27 cellular contexts compared by ENCODE assay signal in genomic region chr11:73748300-73748699, GRCh38. TPM values are rescaled to one million over a fixed set of nuclear protein-coding genes. Genes with fewer than 3 reads are reported as not detected.
DNase-seq lines count a peak whose midpoint lies in the region; ATAC-seq, FAIRE-seq and TF ChIP-seq lines count a peak whose summit lies in the region.
"Had no signal": no experiment of that assay in that cellular context is flagged by ENCODE, and none has a peak within 500 bp of the region (broad histone marks: within the 10 kb centered on the region; RNA-seq: fewer than 3 reads in every experiment).

No MANE protein-coding gene starts in this region.

- H3K4me1 Mint-ChIP-seq in central memory CD8-positive, alpha-beta T cell: peaks cover 60% of the 10 kb centered on the region

- H2BK12ac ChIP-seq in trophoblast cell (ENCODE audit: low read length): no peak overlapping the region

- no peak for TF ChIP-seq CTCF in HepG2 (CRISPR knock-in tag; IDR thresholded peaks at IDR 0.05)
- TF ChIP-seq CTCF in right lobe of liver (IDR thresholded peaks at IDR 0.05): no peak

- peak; percentile 81 for ATAC-seq in HepG2
- no peak for ATAC-seq in right lobe of liver
- ATAC-seq in central memory CD8-positive, alpha-beta T cell (replicated peaks; ENCODE audit: extremely low read depth, poor library complexity, severe bottlenecking): no peak
- no peak for ATAC-seq in GM19452 (IDR thresholded peaks at IDR 0.05; ENCODE audit: unreplicated experiment)
- ATAC-seq: GM12878 had no signal

- no peak overlapping the region for H3K14ac ChIP-seq in trophoblast cell (ENCODE audit: low read length)

- H3K9ac ChIP-seq in HepG2 (ENCODE audit: insufficient read depth, low read depth, low read length) (peak overlapping the region; percentile 38), trophoblast cell (ENCODE audit: low read length) (no peak overlapping the region)
- H3K9ac ChIP-seq: BLaER1 had no signal

- no peak overlapping the region for H4K12ac ChIP-seq in trophoblast cell (ENCODE audit: low read depth, low read length)

- H3K4me3 Mint-ChIP-seq in central memory CD8-positive, alpha-beta T cell: no peak overlapping the region
- H3K4me3 Mint-ChIP-seq: CD14-positive monocyte; CD4-positive, alpha-beta memory T cell; CD4-positive, CD25-positive, alpha-beta regulatory T cell; CD8-positive, alpha-beta memory T cell had no signal

- TF ChIP-seq POLR2A in HepG2 (IDR thresholded peaks at IDR 0.05; ENCODE audit: insufficient read depth in 1 of 2, low read depth in 2 of 2, low read length in 2 of 2) (no peak; a peak in 1 of 4 replicates), right lobe of liver (IDR thresholded peaks at IDR 0.05) (no peak)

- H3K27ac Mint-ChIP-seq in central memory CD8-positive, alpha-beta T cell (ENCODE audit: low read depth): peak overlapping the region; percentile 61

- no peak for TF ChIP-seq RAD21 in HepG2 (CRISPR knock-in tag; IDR thresholded peaks at IDR 0.05)

- H3K23ac ChIP-seq in trophoblast cell (ENCODE audit: low read length): no peak overlapping the region

- H3K4ac ChIP-seq in trophoblast cell (ENCODE audit: low read depth, low read length): peak overlapping the region; percentile 33

- H4K91ac ChIP-seq in trophoblast cell (ENCODE audit: low read depth, low read length): no peak overlapping the region

- WGBS in HepG2 (ENCODE audit: low lambda C conversion rate): 2% methylated on average over 5 of the region's 5 CpGs
- 48% methylated on average over 5 of the region's 5 CpGs for WGBS in right lobe of liver (ENCODE audit: insufficient coverage, low coverage, low lambda C conversion rate, missing lambda C conversion rate)
- WGBS in trophoblast cell (ENCODE audit: extremely low coverage, insufficient coverage, insufficient read length): no CpG with 5 or more reads among the region's 5 CpGs

- H3K79me1 ChIP-seq in trophoblast cell (ENCODE audit: low read length): peaks cover 2% of the 10 kb centered on the region

- H3K36me3 ChIP-seq in HepG2 (replicated peaks in 1 of 2; ENCODE audit: control insufficient read depth in 1 of 2, insufficient read depth in 2 of 2, low read length in 2 of 2): peaks cover 0 to 6% of the 10 kb centered on the region in 2 experiments; a peak in 1 of 5 replicates
- no peaks in the 10 kb centered on the region for H3K36me3 ChIP-seq in right lobe of liver
- H3K36me3 ChIP-seq in trophoblast cell (ENCODE audit: control insufficient read depth in 1 of 2, insufficient read depth in 2 of 2, low read length in 2 of 2): no peaks in the 10 kb centered on the region

- H2AFZ ChIP-seq in HepG2 (ENCODE audit: low read length) (no peak overlapping the region), trophoblast cell (ENCODE audit: insufficient read depth, low read length, poor library complexity) (no peak overlapping the region)

- intact Hi-C loops in HepG2 (cut with micrococcal nuclease; ENCODE audit: unreplicated experiment) (no loop called here), right lobe of liver (cut with DNase I) (no loop called here)

- H3K4me3 ChIP-seq in HepG2 (replicated peaks in 1 of 3; ENCODE audit: insufficient read depth in 1 of 3, low read depth in 2 of 3, low read length in 3 of 3) (peak overlapping the region in 2 of 3 experiments; percentile 26 to 46; a peak in 3 of 6 replicates), right lobe of liver (no peak overlapping the region), trophoblast cell (ENCODE audit: low read depth, low read length) (no peak overlapping the region)
- H3K4me3 ChIP-seq: BLaER1, GM12878 had no signal

- FAIRE-seq in HepG2 (lab: Jason Lieb, UNC): peak; percentile 90
- FAIRE-seq: A204.1, GM12878, GM12892, GM18507 had no signal

- no peak overlapping the region for H2BK120ac ChIP-seq in trophoblast cell (ENCODE audit: insufficient read depth, low read length, poor library complexity)

- no peaks in the 10 kb centered on the region for H3K27me3 ChIP-seq in HepG2 (ENCODE audit: control insufficient read depth in 1 of 2, insufficient read depth in 2 of 2, low read length in 2 of 2)
- H3K27me3 ChIP-seq in right lobe of liver: no peaks in the 10 kb centered on the region
- H3K27me3 ChIP-seq in trophoblast cell (ENCODE audit: insufficient read depth, low read length): no peaks in the 10 kb centered on the region
- H3K27me3 ChIP-seq: BE2C, BLaER1 had no signal

- peak; percentile 87 for DNase-seq in HepG2 (ENCODE audit: low spot score)
- DNase-seq in right lobe of liver: no peak
- DNase-seq in central memory CD8-positive, alpha-beta T cell (ENCODE audit: low spot score in 2 of 2): no peak
- no peak for DNase-seq in trophoblast cell
- DNase-seq in HCEC 1CT: no peak
- DNase-seq: 8988T; ACHN; BE2C; C1 segment of cervical spinal cord; CD4-positive, alpha-beta memory T cell; CD4-positive, CD25-positive, alpha-beta regulatory T cell; CD8-positive, alpha-beta memory T cell; COR-L47; DMS 273 treated with DMSO at 0.1 percent for 48 hours; DMS153; DMS53; DMS79; DND-41; EL; GDM1 had no signal

- H3K9me3 ChIP-seq in HepG2 (ENCODE audit: low read length) (no peaks in the 10 kb centered on the region), right lobe of liver (no peaks in the 10 kb centered on the region), trophoblast cell (ENCODE audit: insufficient read depth, low read depth, low read length) (no peaks in the 10 kb centered on the region)
- H3K9me3 ChIP-seq: BE2C, BLaER1 had no signal

- H3K27ac ChIP-seq in HepG2 (ENCODE audit: extremely low read length, insufficient read depth, low read length) (peak overlapping the region; percentile 81), right lobe of liver (no peak overlapping the region), trophoblast cell (ENCODE audit: low read depth, low read length) (no peak overlapping the region)
- H3K27ac ChIP-seq: BLaER1 had no signal

- H3K4me2 ChIP-seq in HepG2 (ENCODE audit: low read depth, low read length) (peak overlapping the region; percentile 71), trophoblast cell (ENCODE audit: low read length) (no peak overlapping the region)
- H3K4me2 ChIP-seq: BLaER1 had no signal

- H3K27me3 Mint-ChIP-seq in central memory CD8-positive, alpha-beta T cell: no peaks in the 10 kb centered on the region
- H3K27me3 Mint-ChIP-seq: CD4-positive, alpha-beta memory T cell; CD4-positive, CD25-positive, alpha-beta regulatory T cell; CD8-positive, alpha-beta memory T cell had no signal

- no peak overlapping the region for H2BK5ac ChIP-seq in trophoblast cell (ENCODE audit: low read depth, low read length, poor library complexity)

- H3K4me1 ChIP-seq in HepG2 (ENCODE audit: insufficient read depth, low read length) (peaks cover 98% of the 10 kb centered on the region), right lobe of liver (peaks cover 0 to 37% (median 6%) of the 10 kb centered on the region in 4 donors), trophoblast cell (ENCODE audit: control insufficient read depth in 1 of 2, insufficient read depth in 2 of 2, low read length in 2 of 2) (peaks cover 5 to 11% of the 10 kb centered on the region in 2 experiments)
- H3K4me1 ChIP-seq: BE2C had no signal

- peaks cover 94% of the 10 kb centered on the region for H3K79me2 ChIP-seq in HepG2 (ENCODE audit: insufficient read depth, low read length)
- H3K79me2 ChIP-seq in trophoblast cell (ENCODE audit: control insufficient read depth, insufficient read depth, low read length, poor library complexity): peaks cover 22% of the 10 kb centered on the region

- H4K20me1 ChIP-seq in HepG2 (ENCODE audit: insufficient read depth, low read length): peaks cover 16% of the 10 kb centered on the region; the same call in 1 of the 2 replicates

- no peak overlapping the region for H2AK5ac ChIP-seq in trophoblast cell (ENCODE audit: low read length)

- in situ Hi-C loops in HepG2 (cut with HindIII; ENCODE audit: extremely low pct_ligation_motif_present, low pct_unique_long_range_greater_than_20kb): no loop called here

- no TSS peak for BruUV-seq in HepG2 (replicated peaks; lab: Mats Ljungman, UMichigan)

- H3K9me3 Mint-ChIP-seq in central memory CD8-positive, alpha-beta T cell: no peaks in the 10 kb centered on the region
- H3K9me3 Mint-ChIP-seq: CD14-positive monocyte; CD4-positive, alpha-beta memory T cell; CD4-positive, CD25-positive, alpha-beta regulatory T cell; CD8-positive, alpha-beta memory T cell had no signal

- peaks cover 20% of the 10 kb centered on the region for H3K36me3 Mint-ChIP-seq in central memory CD8-positive, alpha-beta T cell (ENCODE audit: insufficient read depth)

- no peak overlapping the region for H3K18ac ChIP-seq in trophoblast cell (ENCODE audit: low read length)

- POLR2A ChIA-PET in HepG2 (lab: Yijun Ruan, JAX): interaction anchor here (0.5 to 2.9 kb wide), 5 partner anchors 9 to 58 kb away, joined by 3 to 16 read pairs (median 4); partner anchors contain the start of genes MRPL48 and RAB6A

- no peak overlapping the region for H4K8ac ChIP-seq in trophoblast cell (ENCODE audit: low read depth, low read length)

- TF ChIP-seq EP300 in HepG2 (IDR thresholded peaks at IDR 0.05; ENCODE audit: low read depth in 2 of 2, low read length in 2 of 2): peak in 1 of 2 experiments; percentile 55; a peak in 1 of 4 replicates
- TF ChIP-seq EP300 in HepG2 (CRISPR knock-in tag; IDR thresholded peaks at IDR 0.05; ENCODE audit: borderline replicate concordance): no peak

- CTCF ChIA-PET in HepG2 (lab: Yijun Ruan, JAX; ENCODE audit: low intra/inter-chr PET ratio, low total read pairs): no interaction called here

RNA-seq across cellular contexts. Expression of gene RAB6A, which starts 12.6 kb away (rescaled TPM):
- total RNA-seq in HepG2 (2016; rRNA removed; fragmentation: Illumina TruSeq; extraction: Trizol): 74.3 and 83.3 TPM in 2 replicates
- 71.2 and 75.6 TPM in 2 replicates for total RNA-seq in HepG2 (2016; cell fraction: cytosol; rRNA removed; fragmentation: Illumina TruSeq; extraction: Trizol; ENCODE audit: low read depth)
- 77.4 and 84.5 TPM in 2 replicates for total RNA-seq in HepG2 (2016; cell fraction: insoluble cytoplasmic fraction; rRNA removed; fragmentation: Illumina TruSeq; extraction: Trizol)
- total RNA-seq in HepG2 (2016; cell fraction: membrane; rRNA removed; fragmentation: Illumina TruSeq; extraction: Trizol): 47.3 and 51.3 TPM in 2 replicates
- total RNA-seq in HepG2 (2016; cell fraction: nucleus; rRNA removed; fragmentation: Illumina TruSeq; extraction: Trizol): 40.6 and 45.8 TPM in 2 replicates
- 92.0 and 121 TPM in 2 replicates for polyA plus RNA-seq in HepG2 (2011; rRNA removed)
- polyA plus RNA-seq in HepG2 (2011; cell fraction: cytosol; rRNA removed): 39.6 and 72.5 TPM in 2 replicates
- 38.0 and 39.7 TPM in 2 replicates for polyA plus RNA-seq in HepG2 (2011; cell fraction: nucleus; rRNA removed)
- 73.4 and 84.2 TPM in 2 replicates for polyA plus RNA-seq in HepG2 (2012)
- polyA plus RNA-seq in HepG2 (2016; cell fraction: cytosol; fragmentation: Illumina TruSeq; extraction: Trizol; ENCODE audit: low read depth): 10.3 and 12.2 TPM in 2 replicates
- polyA plus RNA-seq in HepG2 (2016; cell fraction: insoluble cytoplasmic fraction; fragmentation: Illumina TruSeq; extraction: Trizol; ENCODE audit: low read depth): 113 and 114 TPM in 2 replicates
- polyA plus RNA-seq in HepG2 (2016; cell fraction: membrane; fragmentation: Illumina TruSeq; extraction: Trizol; ENCODE audit: low read depth): 31.5 and 35.2 TPM in 2 replicates
- polyA plus RNA-seq in HepG2 (2016; cell fraction: nucleus; fragmentation: Illumina TruSeq; extraction: Trizol; ENCODE audit: insufficient read depth, low read depth): 65.7 and 66.6 TPM in 2 replicates
- polyA minus RNA-seq in HepG2 (2011; rRNA and poly(A)+ RNA removed; ENCODE audit: low replicate concordance): 87.8 and 136 TPM in 2 replicates
- 128 and 159 TPM in 2 replicates for polyA minus RNA-seq in HepG2 (2011; cell fraction: cytosol; rRNA and poly(A)+ RNA removed)
- polyA minus RNA-seq in HepG2 (2011; cell fraction: nucleus; rRNA and poly(A)+ RNA removed): 68.9 and 102 TPM in 2 replicates
- 100 to 1,000 TPM in 2 of 6 experiments, 10 to 100 TPM in 4; 59.3 to 163 (median 81.7) TPM for total RNA-seq in right lobe of liver
- 147 and 155 TPM in 2 replicates for polyA plus RNA-seq in trophoblast cell (2013)

RNA-seq across cellular contexts. Expression of gene MRPL48, which starts 39.4 kb away (rescaled TPM):
- total RNA-seq in HepG2 (2016; rRNA removed; fragmentation: Illumina TruSeq; extraction: Trizol): 67.9 and 97.3 TPM in 2 replicates
- total RNA-seq in HepG2 (2016; cell fraction: cytosol; rRNA removed; fragmentation: Illumina TruSeq; extraction: Trizol; ENCODE audit: low read depth): 27.8 TPM in 2 replicates
- total RNA-seq in HepG2 (2016; cell fraction: insoluble cytoplasmic fraction; rRNA removed; fragmentation: Illumina TruSeq; extraction: Trizol): 65.9 and 101 TPM in 2 replicates
- 51.7 and 53.0 TPM in 2 replicates for total RNA-seq in HepG2 (2016; cell fraction: membrane; rRNA removed; fragmentation: Illumina TruSeq; extraction: Trizol)
- 21.9 and 28.3 TPM in 2 replicates for total RNA-seq in HepG2 (2016; cell fraction: nucleus; rRNA removed; fragmentation: Illumina TruSeq; extraction: Trizol)
- 50.2 and 61.2 TPM in 2 replicates for polyA plus RNA-seq in HepG2 (2011; rRNA removed)
- polyA plus RNA-seq in HepG2 (2011; cell fraction: cytosol; rRNA removed): 27.7 and 30.4 TPM in 2 replicates
- polyA plus RNA-seq in HepG2 (2011; cell fraction: nucleus; rRNA removed): 9.2 and 10.1 TPM in 2 replicates
- 40.6 and 45.7 TPM in 2 replicates for polyA plus RNA-seq in HepG2 (2012)
- 34.1 and 42.7 TPM in 2 replicates for polyA plus RNA-seq in HepG2 (2016; cell fraction: cytosol; fragmentation: Illumina TruSeq; extraction: Trizol; ENCODE audit: low read depth)
- 102 and 104 TPM in 2 replicates for polyA plus RNA-seq in HepG2 (2016; cell fraction: insoluble cytoplasmic fraction; fragmentation: Illumina TruSeq; extraction: Trizol; ENCODE audit: low read depth)
- 46.1 and 46.9 TPM in 2 replicates for polyA plus RNA-seq in HepG2 (2016; cell fraction: membrane; fragmentation: Illumina TruSeq; extraction: Trizol; ENCODE audit: low read depth)
- polyA plus RNA-seq in HepG2 (2016; cell fraction: nucleus; fragmentation: Illumina TruSeq; extraction: Trizol; ENCODE audit: insufficient read depth, low read depth): 34.7 and 41.9 TPM in 2 replicates
- 13.4 and 41.4 TPM in 2 replicates for polyA minus RNA-seq in HepG2 (2011; rRNA and poly(A)+ RNA removed; ENCODE audit: low replicate concordance)
- 11.1 and 12.9 TPM in 2 replicates for polyA minus RNA-seq in HepG2 (2011; cell fraction: cytosol; rRNA and poly(A)+ RNA removed)
- polyA minus RNA-seq in HepG2 (2011; cell fraction: nucleus; rRNA and poly(A)+ RNA removed): 15.0 and 16.6 TPM in 2 replicates
- 10 to 100 TPM; 15.9 to 26.7 (median 18.2) TPM for total RNA-seq in right lobe of liver
- polyA plus RNA-seq in trophoblast cell (2013): 55.2 and 56.9 TPM in 2 replicates

Comparison
In these comparisons a context has a peak if more than half of its experiments do, and no peak if none do; other contexts are left out.
1. H3K4me3 ChIP-seq: peak in HepG2 (2 of 3); none in right lobe of liver (0 of 3) and trophoblast cell (single experiment).